Comparison of ENCODE assay signal across 28 cellular contexts in genomic region chr7:83321011-83321410, GRCh38.
"Had no signal": no experiment of that assay in that cellular context is flagged by ENCODE, and none has a peak within 500 bp of the region (broad histone marks: within the 10 kb centered on the region; RNA-seq: fewer than 3 reads in every experiment).

No MANE protein-coding gene starts in this region.

- H3K9me3 ChIP-seq: ascending aorta had no signal

- ATAC-seq: activated CD4-positive, alpha-beta T cell treated with anti-CD3 and anti-CD28 coated beads for 36 hours; activated CD4-positive, CD25-positive, alpha-beta regulatory T cell treated with anti-CD3 and anti-CD28 coated beads, Interleukin-2, amount 50 U/mL, for 24 hours; activated CD8-positive, alpha-beta memory T cell treated with anti-CD3 and anti-CD28 coated beads, Interleukin-2, amount 10 ng/mL, durations not matched to agents 7 days and 5 days; activated CD8-positive, alpha-beta T cell treated with anti-CD3 and anti-CD28 coated beads, Interleukin-2, amount 10 ng/mL, durations not matched to agents 7 days and 5 days; activated naive CD8-positive, alpha-beta T cell treated with anti-CD3 and anti-CD28 coated beads, Interleukin-2, amount 50 U/mL, for 24 hours had no signal

- H3K36me3 ChIP-seq: ascending aorta, cardiac muscle cell had no signal

- DNase-seq: activated CD4-positive, alpha-beta memory T cell treated with anti-CD3 and anti-CD28 coated beads, Interleukin-2, amount 10 ng/mL, durations not matched to agents 7 days and 5 days; activated CD4-positive, alpha-beta T cell treated with anti-CD3 and anti-CD28 coated beads for 1 hour; activated CD4-positive, alpha-beta T cell treated with anti-CD3 and anti-CD28 coated beads for 36 hours; activated CD4-positive, alpha-beta T cell treated with anti-CD3 and anti-CD28 coated beads for 48 hours; activated CD4-positive, alpha-beta T cell treated with anti-CD3 and anti-CD28 coated beads, Interleukin-2, amount 10 ng/mL, durations not matched to agents 7 days and 5 days; activated CD4-positive, alpha-beta T cell treated with anti-CD3 and anti-CD28 coated beads, Interleukin-2, amount 50 U/mL, for 48 hours; activated CD4-positive, CD25-positive, alpha-beta regulatory T cell; activated CD8-positive, alpha-beta memory T cell treated with anti-CD3 and anti-CD28 coated beads for 24 hours; activated CD8-positive, alpha-beta memory T cell treated with anti-CD3 and anti-CD28 coated beads, Interleukin-2, amount 10 ng/mL, durations not matched to agents 7 days and 5 days; activated CD8-positive, alpha-beta memory T cell treated with anti-CD3 and anti-CD28 coated beads, Interleukin-2, amount 50 U/mL, for 48 hours; activated CD8-positive, alpha-beta T cell treated with anti-CD3 and anti-CD28 coated beads, Interleukin-2, amount 10 ng/mL, durations not matched to agents 7 days and 5 days; activated effector memory CD4-positive, alpha-beta T cell treated with Interleukin-2 at 50 U/mL for 16 hours; activated gamma-delta T cell; activated naive CD4-positive, alpha-beta T cell treated with anti-CD3 and anti-CD28 coated beads, Interleukin-2, amount 10 ng/mL, durations not matched to agents 7 days and 5 days; activated naive CD4-positive, alpha-beta T cell treated with Interleukin-2 at 50 U/mL for 16 hours; activated naive CD8-positive, alpha-beta T cell treated with anti-CD3 and anti-CD28 coated beads, Interleukin-2, amount 10 ng/mL, durations not matched to agents 7 days and 5 days; activated naive CD8-positive, alpha-beta T cell treated with anti-CD3 and anti-CD28 coated beads, Interleukin-2, amount 50 U/mL, for 24 hours; activated T-cell treated with anti-CD3 and anti-CD28 coated beads, Interleukin-2, amount 50 U/mL, for 24 hours; activated T-cell treated with anti-CD3 and anti-CD28 coated beads, Interleukin-2, amount 50 U/mL, for 48 hours; amygdala; anterior cingulate cortex; central memory CD4-positive, alpha-beta T cell; T-helper 2 cell; T-helper 9 cell had no signal

- H3K4me3 ChIP-seq: ascending aorta, cardiac muscle cell had no signal

- H3K27ac ChIP-seq: ascending aorta, cardiac muscle cell, VCaP had no signal

- H3K27me3 ChIP-seq: ascending aorta, cardiac muscle cell had no signal
